ENCODE assay signal across 11 cellular contexts in the genomic region with DNA sequence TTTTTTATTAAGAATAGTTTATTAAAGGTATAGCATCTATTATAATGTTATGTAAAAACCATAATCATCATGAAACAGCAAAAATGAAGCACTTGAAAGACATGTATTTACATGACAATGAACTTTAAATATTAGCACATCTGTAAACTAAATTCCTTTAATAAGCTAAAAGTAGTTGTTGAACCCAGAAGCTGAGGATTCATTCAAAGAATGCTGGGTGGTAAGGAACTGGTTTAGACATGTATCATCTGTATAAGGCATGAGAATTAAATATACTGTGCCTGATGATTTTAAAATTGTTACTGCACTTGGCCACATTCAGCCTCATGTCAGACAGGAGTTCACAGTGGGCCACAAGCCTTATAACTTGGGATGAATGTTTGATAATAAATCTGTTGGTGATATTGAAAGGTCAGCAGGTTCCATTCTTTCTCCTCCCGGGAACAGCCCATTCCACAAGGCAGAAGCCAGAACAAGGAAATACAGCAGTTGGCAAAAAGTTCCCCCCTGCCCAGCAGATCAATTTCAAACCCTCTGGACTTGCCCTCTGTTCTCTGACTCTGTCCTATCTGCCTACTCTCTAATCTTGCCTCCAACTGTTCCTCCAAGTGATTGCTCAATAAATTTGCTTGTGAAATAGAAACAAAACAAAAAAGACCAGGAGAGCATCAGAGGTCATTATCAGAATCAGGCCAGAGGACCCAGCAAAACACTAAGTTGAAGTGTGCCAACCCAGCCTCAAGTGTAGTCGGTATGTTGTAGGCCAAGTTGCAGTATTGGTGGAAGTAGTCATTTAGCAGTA. TPM values are rescaled to one million over a fixed set of nuclear protein-coding genes. Genes with fewer than 3 reads are reported as not detected.
DNase-seq lines count a peak whose midpoint lies in the region; ATAC-seq, FAIRE-seq and TF ChIP-seq lines count a peak whose summit lies in the region.
"Had no signal": no experiment of that assay in that cellular context is flagged by ENCODE, and none has a peak within 500 bp of the region (broad histone marks: within the 10 kb centered on the region; RNA-seq: fewer than 3 reads in every experiment).

No MANE protein-coding gene starts in this region.

- H3K27me3 ChIP-seq in HUES6 (ENCODE audit: control insufficient read depth, insufficient read depth, low read length) (no peaks in the 10 kb centered on the region), left lung (no peaks in the 10 kb centered on the region), suprapubic skin (no peaks in the 10 kb centered on the region), SJCRH30 (no peaks in the 10 kb centered on the region)

- H3K4me1 ChIP-seq in HUES6 (ENCODE audit: control insufficient read depth, insufficient read depth, low read length): peaks cover 19% of the 10 kb centered on the region
- peaks cover 19 to 26% of the 10 kb centered on the region in 2 donors for H3K4me1 ChIP-seq in left lung
- H3K4me1 ChIP-seq in suprapubic skin: peaks cover 41% of the 10 kb centered on the region
- peaks cover 10 to 14% of the 10 kb centered on the region in 2 donors for H3K4me1 ChIP-seq in kidney (ENCODE audit: control insufficient read depth in 1 of 2, insufficient read depth in 1 of 2, low read depth in 1 of 2, low read length in 2 of 2)
- 0 out of 2 replicates have a peak, but pooled peaks cover 3% of the 10 kb centered on the region for H3K4me1 ChIP-seq in SJCRH30

- H3K4me3 Mint-ChIP-seq in activated T-helper 1 cell treated with anti-CD3 and anti-CD28 coated beads, Interleukin-12 subunit alpha, Interleukin-12 subunit beta, Interleukin-2, Interleukin-4 antibody, amounts not matched to agents 30 ng/mL and 10 ng/mL and 1 ng/mL, durations not matched to agents 14 hours and 24 hours and 36 hours: no peak overlapping the region
- H3K4me3 Mint-ChIP-seq: natural killer cell; T-helper 2 cell treated with Interferon-gamma antibody and Interleukin-4, amounts not matched to agents 5 μg/mL and 100 μg/mL, for 36 hours had no signal

- FAIRE-seq in kidney (lab: Jason Lieb, UNC): no peak

- DNase-seq in cardiac fibroblast (ENCODE audit: low read depth in 2 of 2): peak; percentile 20 to 46
- DNase-seq in left lung: no peak
- no peak for DNase-seq in suprapubic skin (ENCODE audit: low spot score in 2 of 2)
- DNase-seq in activated T-helper 1 cell treated with anti-CD3 and anti-CD28 coated beads, Interleukin-12 subunit alpha, Interleukin-12 subunit beta, Interleukin-2, Interleukin-4 antibody, amounts not matched to agents 30 ng/mL and 10 ng/mL and 1 ng/mL, durations not matched to agents 14 hours and 24 hours and 36 hours (ENCODE audit: low spot score): no peak
- no peak for DNase-seq in kidney
- no peak for DNase-seq in SJCRH30
- DNase-seq in activated CD8-positive, alpha-beta memory T cell treated with anti-CD3 and anti-CD28 coated beads, Interleukin-2, amount 50 U/mL, for 4 hours: no peak
- DNase-seq: Kasumi-1, natural killer cell had no signal

- TF ChIP-seq POLR2A in suprapubic skin (IDR thresholded peaks at IDR 0.05): no peak

- H3K36me3 ChIP-seq in HUES6 (ENCODE audit: control insufficient read depth, insufficient read depth, low read length) (no peaks in the 10 kb centered on the region), left lung (no peaks in the 10 kb centered on the region), suprapubic skin (no peaks in the 10 kb centered on the region), kidney (ENCODE audit: control insufficient read depth in 1 of 2, insufficient read depth in 2 of 2, low read length in 2 of 2) (no peaks in the 10 kb centered on the region), SJCRH30 (no peaks in the 10 kb centered on the region; the same call in 1 of the 2 replicates)

- ATAC-seq in left lung: peak; percentile 45
- ATAC-seq: natural killer cell had no signal

- no peaks in the 10 kb centered on the region for H3K9me3 Mint-ChIP-seq in activated T-helper 1 cell treated with anti-CD3 and anti-CD28 coated beads, Interleukin-12 subunit alpha, Interleukin-12 subunit beta, Interleukin-2, Interleukin-4 antibody, amounts not matched to agents 30 ng/mL and 10 ng/mL and 1 ng/mL, durations not matched to agents 14 hours and 24 hours and 36 hours
- H3K9me3 Mint-ChIP-seq: natural killer cell; T-helper 2 cell treated with Interferon-gamma antibody and Interleukin-4, amounts not matched to agents 5 μg/mL and 100 μg/mL, for 36 hours had no signal

- H3K9me3 ChIP-seq in HUES6 (ENCODE audit: control insufficient read depth, insufficient read depth, low read depth, low read length) (no peaks in the 10 kb centered on the region), left lung (no peaks in the 10 kb centered on the region), suprapubic skin (no peaks in the 10 kb centered on the region), kidney (ENCODE audit: control insufficient read depth in 1 of 2, low read length in 2 of 2) (no peaks in the 10 kb centered on the region), SJCRH30 (replicated peaks) (no peaks in the 10 kb centered on the region)

- H3K27ac Mint-ChIP-seq in activated T-helper 1 cell treated with anti-CD3 and anti-CD28 coated beads, Interleukin-12 subunit alpha, Interleukin-12 subunit beta, Interleukin-2, Interleukin-4 antibody, amounts not matched to agents 30 ng/mL and 10 ng/mL and 1 ng/mL, durations not matched to agents 14 hours and 24 hours and 36 hours: no peak overlapping the region
- H3K27ac Mint-ChIP-seq: T-helper 2 cell treated with Interferon-gamma antibody and Interleukin-4, amounts not matched to agents 5 μg/mL and 100 μg/mL, for 36 hours had no signal

- no peak overlapping the region for H3K4me3 ChIP-seq in HUES6 (ENCODE audit: low read depth, low read length)
- no peak overlapping the region for H3K4me3 ChIP-seq in cardiac fibroblast (replicated peaks in 1 of 2; ENCODE audit: low read depth in 2 of 2, low read length in 2 of 2)
- no peak overlapping the region for H3K4me3 ChIP-seq in left lung
- H3K4me3 ChIP-seq in suprapubic skin: no peak overlapping the region
- no peak overlapping the region for H3K4me3 ChIP-seq in kidney (ENCODE audit: low read length in 2 of 2)
- H3K4me3 ChIP-seq in SJCRH30: no peak overlapping the region

- no peak for TF ChIP-seq CTCF in cardiac fibroblast (IDR thresholded peaks at IDR 0.05; ENCODE audit: low read depth, low read length)
- TF ChIP-seq CTCF in left lung (IDR thresholded peaks at IDR 0.05): no peak
- TF ChIP-seq CTCF in suprapubic skin (IDR thresholded peaks at IDR 0.05): no peak
- no peak for TF ChIP-seq CTCF in kidney (IDR thresholded peaks at IDR 0.05; ENCODE audit: borderline replicate concordance, extremely low read depth, insufficient read depth)

- 0 out of 2 replicates have a peak overlapping the region, but pooled peaks have one; percentile 19 for H3K27ac ChIP-seq in HUES6 (ENCODE audit: low read depth, low read length)
- peak overlapping the region; percentile 1 to 41 for H3K27ac ChIP-seq in left lung
- H3K27ac ChIP-seq in suprapubic skin: peak overlapping the region; percentile 77
- peak overlapping the region in 1 of 2 donors; percentile 0 for H3K27ac ChIP-seq in kidney (ENCODE audit: low read depth in 2 of 2, low read length in 2 of 2)
- no peak overlapping the region for H3K27ac ChIP-seq in SJCRH30

- intact Hi-C loops in left lung (cut with DNase I): no loop called here
- intact Hi-C loops in activated T-helper 1 cell treated with anti-CD3 and anti-CD28 coated beads, Interleukin-12 subunit alpha, Interleukin-12 subunit beta, Interleukin-2, Interleukin-4 antibody, amounts not matched to agents 30 ng/mL and 10 ng/mL and 1 ng/mL, durations not matched to agents 14 hours and 24 hours and 36 hours (cut with micrococcal nuclease): no loop called here
- intact Hi-C loops in kidney (cut with DNase I): no loop called here

- TF ChIP-seq EP300 in suprapubic skin (IDR thresholded peaks at IDR 0.05): no peak

- H3K4me1 Mint-ChIP-seq in activated T-helper 1 cell treated with anti-CD3 and anti-CD28 coated beads, Interleukin-12 subunit alpha, Interleukin-12 subunit beta, Interleukin-2, Interleukin-4 antibody, amounts not matched to agents 30 ng/mL and 10 ng/mL and 1 ng/mL, durations not matched to agents 14 hours and 24 hours and 36 hours (ENCODE audit: low read depth): peaks cover 16% of the 10 kb centered on the region

- WGBS in suprapubic skin: 22% methylated on average over 2 of the region's 2 CpGs

- H3K9ac ChIP-seq in HUES6 (ENCODE audit: low read length): no peak overlapping the region
- peak overlapping the region in 1 of 2 donors; percentile 4 for H3K9ac ChIP-seq in kidney (ENCODE audit: low read length in 2 of 2)

- H3K27me3 Mint-ChIP-seq in activated T-helper 1 cell treated with anti-CD3 and anti-CD28 coated beads, Interleukin-12 subunit alpha, Interleukin-12 subunit beta, Interleukin-2, Interleukin-4 antibody, amounts not matched to agents 30 ng/mL and 10 ng/mL and 1 ng/mL, durations not matched to agents 14 hours and 24 hours and 36 hours (ENCODE audit: insufficient read depth): no peaks in the 10 kb centered on the region

- peaks cover 2% of the 10 kb centered on the region for H3K36me3 Mint-ChIP-seq in activated T-helper 1 cell treated with anti-CD3 and anti-CD28 coated beads, Interleukin-12 subunit alpha, Interleukin-12 subunit beta, Interleukin-2, Interleukin-4 antibody, amounts not matched to agents 30 ng/mL and 10 ng/mL and 1 ng/mL, durations not matched to agents 14 hours and 24 hours and 36 hours (ENCODE audit: low read depth)
- H3K36me3 Mint-ChIP-seq: natural killer cell had no signal

RNA-seq across cellular contexts. Expression of gene TEX264, which starts 49.8 kb away (rescaled TPM):
- total RNA-seq in left lung: 10 to 100 TPM; 48.7 to 50.4 TPM
- 100 to 1,000 TPM in 3 of 4 donors, 10 to 100 TPM in 1; 52.3 to 137 (median 129) TPM for total RNA-seq in suprapubic skin
- total RNA-seq in activated T-helper 1 cell treated with anti-CD3 and anti-CD28 coated beads, Interleukin-12 subunit alpha, Interleukin-12 subunit beta, Interleukin-2, Interleukin-4 antibody, amounts not matched to agents 30 ng/mL and 10 ng/mL and 1 ng/mL, durations not matched to agents 14 hours and 24 hours and 36 hours: 50.3 and 52.0 TPM in 2 replicates
- 68.0 TPM for total RNA-seq in kidney
- 208 TPM for polyA plus RNA-seq in kidney (ENCODE audit: insufficient read depth, low read depth, low replicate concordance)
- 34.7 and 35.0 TPM in 2 replicates for total RNA-seq in SJCRH30 (2014; rRNA removed; shearing (Covaris generic))

Comparison
In these comparisons a context has a peak if more than half of its experiments do, and no peak if none do; other contexts are left out.
1. DNase-seq: peak in cardiac fibroblast (2 of 2); none in left lung (0 of 2), suprapubic skin (0 of 2), activated T-helper 1 cell treated with anti-CD3 and anti-CD28 coated beads, Interleukin-12 subunit alpha, Interleukin-12 subunit beta, Interleukin-2, Interleukin-4 antibody, amounts not matched to agents 30 ng/mL and 10 ng/mL and 1 ng/mL, durations not matched to agents 14 hours and 24 hours and 36 hours (single experiment), kidney (single experiment), SJCRH30 (0 of 2) and activated CD8-positive, alpha-beta memory T cell treated with anti-CD3 and anti-CD28 coated beads, Interleukin-2, amount 50 U/mL, for 4 hours (single experiment).